1 cellular context compared by ENCODE assay signal in the genomic region with DNA sequence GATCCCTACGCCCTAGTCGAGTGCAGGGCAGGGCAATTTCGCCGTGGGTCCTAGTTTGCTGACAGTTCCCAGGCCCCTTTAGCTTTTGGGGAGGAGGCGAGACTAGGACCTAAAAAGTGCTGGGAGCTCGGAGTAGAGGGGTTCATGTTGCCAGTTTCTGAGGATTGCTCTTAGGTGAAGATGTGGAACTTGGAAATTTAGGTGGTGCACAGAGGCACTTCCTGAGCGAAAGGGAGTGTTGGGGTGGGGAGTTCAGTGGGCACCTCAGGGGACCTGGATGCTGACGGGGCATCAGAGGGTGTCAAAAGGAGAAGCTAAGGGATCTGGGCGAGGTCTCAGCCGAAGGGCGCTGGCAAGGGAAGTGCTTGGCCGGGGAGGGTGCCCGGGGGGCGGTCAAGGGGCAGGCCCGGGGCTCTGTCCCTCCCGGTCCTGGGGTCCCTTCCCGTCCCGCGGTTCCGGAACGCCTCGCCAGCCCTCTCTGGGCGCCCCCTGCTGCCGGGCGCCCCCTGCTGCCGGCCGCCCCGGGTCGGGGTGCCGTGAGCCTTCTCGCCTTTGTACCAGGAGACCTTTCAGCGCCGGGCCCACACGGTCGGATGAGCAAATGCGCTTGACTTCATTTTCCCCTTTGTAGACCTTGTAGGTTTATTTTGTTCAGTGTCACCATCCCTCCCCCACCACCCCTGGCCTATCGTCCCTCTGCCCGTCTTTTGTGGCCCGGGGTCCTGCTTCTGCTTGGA.
TF ChIP-seq lines count a peak whose summit lies in the region.

No MANE protein-coding gene starts in this region.

TF ChIP-seq in K562, 482 proteins besides CTCF, POLR2A, EP300 and RAD21:
- TF ChIP-seq NR2C2 (CRISPR knock-in tag; IDR thresholded peaks at IDR 0.05) (no peak), NR2C2 (tag; IDR thresholded peaks at IDR 0.05) (no peak), ZNF347 (CRISPR knock-in tag; IDR thresholded peaks at IDR 0.05; ENCODE audit: low read depth) (no peak), NR1H2 (CRISPR knock-in tag; IDR thresholded peaks at IDR 0.05) (no peak)
- TF ChIP-seq, protein P1, sequence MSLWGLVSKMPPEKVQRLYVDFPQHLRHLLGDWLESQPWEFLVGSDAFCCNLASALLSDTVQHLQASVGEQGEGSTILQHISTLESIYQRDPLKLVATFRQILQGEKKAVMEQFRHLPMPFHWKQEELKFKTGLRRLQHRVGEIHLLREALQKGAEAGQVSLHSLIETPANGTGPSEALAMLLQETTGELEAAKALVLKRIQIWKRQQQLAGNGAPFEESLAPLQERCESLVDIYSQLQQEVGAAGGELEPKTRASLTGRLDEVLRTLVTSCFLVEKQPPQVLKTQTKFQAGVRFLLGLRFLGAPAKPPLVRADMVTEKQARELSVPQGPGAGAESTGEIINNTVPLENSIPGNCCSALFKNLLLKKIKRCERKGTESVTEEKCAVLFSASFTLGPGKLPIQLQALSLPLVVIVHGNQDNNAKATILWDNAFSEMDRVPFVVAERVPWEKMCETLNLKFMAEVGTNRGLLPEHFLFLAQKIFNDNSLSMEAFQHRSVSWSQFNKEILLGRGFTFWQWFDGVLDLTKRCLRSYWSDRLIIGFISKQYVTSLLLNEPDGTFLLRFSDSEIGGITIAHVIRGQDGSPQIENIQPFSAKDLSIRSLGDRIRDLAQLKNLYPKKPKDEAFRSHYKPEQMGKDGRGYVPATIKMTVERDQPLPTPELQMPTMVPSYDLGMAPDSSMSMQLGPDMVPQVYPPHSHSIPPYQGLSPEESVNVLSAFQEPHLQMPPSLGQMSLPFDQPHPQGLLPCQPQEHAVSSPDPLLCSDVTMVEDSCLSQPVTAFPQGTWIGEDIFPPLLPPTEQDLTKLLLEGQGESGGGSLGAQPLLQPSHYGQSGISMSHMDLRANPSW (CRISPR knock-in tag; IDR thresholded peaks at IDR 0.05), result no peak
TF ChIP-seq in K562: peak in this region for 0.
